1 cellular context compared by ENCODE assay signal in the genomic region with DNA sequence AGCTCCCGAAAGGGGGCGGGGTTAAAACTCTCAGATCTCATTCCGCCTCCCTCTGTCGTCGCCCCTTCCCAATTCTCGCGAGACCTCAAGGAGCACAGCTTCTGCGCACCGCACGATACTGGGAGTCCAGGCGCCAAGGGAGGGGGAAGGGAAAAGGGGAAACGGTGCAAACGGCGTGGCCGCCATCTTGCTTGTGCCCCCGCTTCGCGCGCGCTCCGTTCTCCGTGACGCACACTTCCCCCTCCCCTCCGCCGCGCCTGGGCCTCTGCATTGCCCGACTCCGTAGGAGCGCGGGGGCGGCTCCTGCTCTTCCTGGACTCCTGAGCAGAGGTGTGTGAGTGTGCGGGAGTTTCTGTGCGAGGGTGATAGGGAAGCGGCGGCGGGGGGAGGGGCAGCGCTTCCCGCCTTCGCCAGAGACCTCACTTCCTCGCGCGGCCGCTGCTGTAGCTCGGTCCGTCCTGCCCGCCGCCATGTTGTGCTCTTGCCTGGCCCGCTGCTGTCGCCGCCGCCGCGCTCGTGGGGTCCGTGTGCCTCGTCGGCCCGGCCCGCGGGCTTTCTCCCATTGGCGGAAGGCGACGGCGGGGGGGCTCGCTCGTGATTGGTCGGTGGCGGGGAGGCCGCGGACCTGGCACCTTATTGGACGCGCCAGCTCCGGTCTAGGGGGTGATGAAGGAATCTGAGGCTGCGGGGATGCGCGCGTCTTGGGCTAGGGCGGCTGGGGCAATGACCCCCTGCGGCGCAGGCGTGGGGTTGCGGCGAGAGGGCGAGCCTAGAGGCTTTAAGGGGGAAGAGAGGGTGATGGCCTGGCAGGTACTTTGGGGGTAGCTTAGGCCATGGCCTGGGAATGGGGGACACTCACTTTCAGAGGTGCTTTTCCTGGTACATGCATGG.
TF ChIP-seq lines count a peak whose summit lies in the region.

A gene (plus strand): TSS at position 167 of the 891 bp plus-strand sequence. CDS start 47,140 bp downstream, outside the sequence.

TF ChIP-seq in GM12878, 131 proteins besides CTCF, POLR2A, EP300 and RAD21 (continued from another document and continues in another):
- TF ChIP-seq, protein P1, sequence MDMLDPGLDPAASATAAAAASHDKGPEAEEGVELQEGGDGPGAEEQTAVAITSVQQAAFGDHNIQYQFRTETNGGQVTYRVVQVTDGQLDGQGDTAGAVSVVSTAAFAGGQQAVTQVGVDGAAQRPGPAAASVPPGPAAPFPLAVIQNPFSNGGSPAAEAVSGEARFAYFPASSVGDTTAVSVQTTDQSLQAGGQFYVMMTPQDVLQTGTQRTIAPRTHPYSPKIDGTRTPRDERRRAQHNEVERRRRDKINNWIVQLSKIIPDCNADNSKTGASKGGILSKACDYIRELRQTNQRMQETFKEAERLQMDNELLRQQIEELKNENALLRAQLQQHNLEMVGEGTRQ (IDR thresholded peaks at IDR 0.05; ENCODE audit: borderline replicate concordance, low read depth, low read length), result no peak
- TF ChIP-seq WRNIP1 (IDR thresholded peaks at IDR 0.05; ENCODE audit: borderline replicate concordance, low read depth, low read length) (no peak), CBX3 (IDR thresholded peaks at IDR 0.05; ENCODE audit: borderline replicate concordance, low read depth) (no peak), NR2F1 (conservative IDR thresholded peaks at IDR 0.05) (peak; percentile 48), RAD51 (IDR thresholded peaks at IDR 0.05) (no peak), ZSCAN29 (IDR thresholded peaks at IDR 0.05) (no peak), BMI1 (IDR thresholded peaks at IDR 0.05; ENCODE audit: borderline replicate concordance) (no peak), BHLHE40 (IDR thresholded peaks at IDR 0.05; ENCODE audit: borderline replicate concordance in 1 of 2, low read depth in 2 of 2, low read length in 1 of 2) (peak; percentile 80 to 84), YY1 (IDR thresholded peaks at IDR 0.05; ENCODE audit: low read depth, low read length) (peak; percentile 95), NFIC (IDR thresholded peaks at IDR 0.05; ENCODE audit: low read depth, low read length) (no peak), NBN (IDR thresholded peaks at IDR 0.05) (peak; percentile 97), ZNF274 (IDR thresholded peaks at IDR 0.05; ENCODE audit: insufficient read depth, insufficient read length) (no peak), SUZ12 (IDR thresholded peaks at IDR 0.05; ENCODE audit: unreplicated experiment) (no peak), CREM (IDR thresholded peaks at IDR 0.05; ENCODE audit: low read depth) (peak; percentile 74), EGR1 (IDR thresholded peaks at IDR 0.05; ENCODE audit: borderline replicate concordance in 1 of 2, low read depth in 2 of 2, low read length in 2 of 2) (peak; percentile 38 to 85), IKZF1 (conservative IDR thresholded peaks at IDR 0.05) (peak; percentile 95), SP1 (IDR thresholded peaks at IDR 0.05; ENCODE audit: low read depth, low read length) (peak; percentile 44), TBL1XR1 (IDR thresholded peaks at IDR 0.05; ENCODE audit: low read depth, low read length) (no peak), CHD4 (IDR thresholded peaks at IDR 0.05) (no peak), TCF12 (IDR thresholded peaks at IDR 0.05; ENCODE audit: low read depth, low read length) (peak; percentile 59; the same call in 1 of the 2 replicates), NFXL1 (IDR thresholded peaks at IDR 0.05; ENCODE audit: borderline replicate concordance) (no peak), ATF7 (IDR thresholded peaks at IDR 0.05; ENCODE audit: low read depth) (peak; percentile 37; the same call in 1 of the 2 replicates), FOS (IDR thresholded peaks at IDR 0.05; ENCODE audit: borderline replicate concordance, extremely low read depth, insufficient read length) (no peak), CHD1 (IDR thresholded peaks at IDR 0.05; ENCODE audit: low read depth, low read length) (peak; percentile 93), SREBF1 (IDR thresholded peaks at IDR 0.05; ENCODE audit: low read length) (no peak), JUNB (IDR thresholded peaks at IDR 0.05) (no peak), BRCA1 (IDR thresholded peaks at IDR 0.05; ENCODE audit: low read depth, low read length) (peak; percentile 90), GATAD2B (conservative IDR thresholded peaks at IDR 0.05; ENCODE audit: low read depth) (peak; percentile 98), ETV6 (conservative IDR thresholded peaks at IDR 0.05 in 1 of 2, IDR thresholded peaks at IDR 0.05 in 1 of 2; ENCODE audit: borderline replicate concordance in 1 of 2, low read depth in 1 of 2) (no peak), RCOR1 (conservative IDR thresholded peaks at IDR 0.05; ENCODE audit: low read depth, low read length) (0 out of 2 replicates have a peak, but pooled peaks have one; percentile 73), EZH2 (IDR thresholded peaks at IDR 0.05; ENCODE audit: borderline replicate concordance, control insufficient read depth, low read depth, low read length) (no peak), YBX1 (IDR thresholded peaks at IDR 0.05) (no peak), ESRRA (IDR thresholded peaks at IDR 0.05; ENCODE audit: low read length) (0 out of 2 replicates have a peak, but pooled peaks have one; percentile 45), SMC3 (IDR thresholded peaks at IDR 0.05; ENCODE audit: borderline replicate concordance, low read length) (0 out of 2 replicates have a peak, but pooled peaks have one; percentile 17)
- TF ChIP-seq, protein P2, sequence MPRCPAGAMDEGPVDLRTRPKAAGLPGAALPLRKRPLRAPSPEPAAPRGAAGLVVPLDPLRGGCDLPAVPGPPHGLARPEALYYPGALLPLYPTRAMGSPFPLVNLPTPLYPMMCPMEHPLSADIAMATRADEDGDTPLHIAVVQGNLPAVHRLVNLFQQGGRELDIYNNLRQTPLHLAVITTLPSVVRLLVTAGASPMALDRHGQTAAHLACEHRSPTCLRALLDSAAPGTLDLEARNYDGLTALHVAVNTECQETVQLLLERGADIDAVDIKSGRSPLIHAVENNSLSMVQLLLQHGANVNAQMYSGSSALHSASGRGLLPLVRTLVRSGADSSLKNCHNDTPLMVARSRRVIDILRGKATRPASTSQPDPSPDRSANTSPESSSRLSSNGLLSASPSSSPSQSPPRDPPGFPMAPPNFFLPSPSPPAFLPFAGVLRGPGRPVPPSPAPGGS (IDR thresholded peaks at IDR 0.05; ENCODE audit: borderline replicate concordance, insufficient read depth, low read depth, low read length, poor library complexity, severe bottlenecking), result no peak
- TF ChIP-seq, protein P3, sequence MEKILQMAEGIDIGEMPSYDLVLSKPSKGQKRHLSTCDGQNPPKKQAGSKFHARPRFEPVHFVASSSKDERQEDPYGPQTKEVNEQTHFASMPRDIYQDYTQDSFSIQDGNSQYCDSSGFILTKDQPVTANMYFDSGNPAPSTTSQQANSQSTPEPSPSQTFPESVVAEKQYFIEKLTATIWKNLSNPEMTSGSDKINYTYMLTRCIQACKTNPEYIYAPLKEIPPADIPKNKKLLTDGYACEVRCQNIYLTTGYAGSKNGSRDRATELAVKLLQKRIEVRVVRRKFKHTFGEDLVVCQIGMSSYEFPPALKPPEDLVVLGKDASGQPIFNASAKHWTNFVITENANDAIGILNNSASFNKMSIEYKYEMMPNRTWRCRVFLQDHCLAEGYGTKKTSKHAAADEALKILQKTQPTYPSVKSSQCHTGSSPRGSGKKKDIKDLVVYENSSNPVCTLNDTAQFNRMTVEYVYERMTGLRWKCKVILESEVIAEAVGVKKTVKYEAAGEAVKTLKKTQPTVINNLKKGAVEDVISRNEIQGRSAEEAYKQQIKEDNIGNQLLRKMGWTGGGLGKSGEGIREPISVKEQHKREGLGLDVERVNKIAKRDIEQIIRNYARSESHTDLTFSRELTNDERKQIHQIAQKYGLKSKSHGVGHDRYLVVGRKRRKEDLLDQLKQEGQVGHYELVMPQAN (conservative IDR thresholded peaks at IDR 0.05), result no peak; the same call in none of the 2 replicates
- TF ChIP-seq, protein P4, sequence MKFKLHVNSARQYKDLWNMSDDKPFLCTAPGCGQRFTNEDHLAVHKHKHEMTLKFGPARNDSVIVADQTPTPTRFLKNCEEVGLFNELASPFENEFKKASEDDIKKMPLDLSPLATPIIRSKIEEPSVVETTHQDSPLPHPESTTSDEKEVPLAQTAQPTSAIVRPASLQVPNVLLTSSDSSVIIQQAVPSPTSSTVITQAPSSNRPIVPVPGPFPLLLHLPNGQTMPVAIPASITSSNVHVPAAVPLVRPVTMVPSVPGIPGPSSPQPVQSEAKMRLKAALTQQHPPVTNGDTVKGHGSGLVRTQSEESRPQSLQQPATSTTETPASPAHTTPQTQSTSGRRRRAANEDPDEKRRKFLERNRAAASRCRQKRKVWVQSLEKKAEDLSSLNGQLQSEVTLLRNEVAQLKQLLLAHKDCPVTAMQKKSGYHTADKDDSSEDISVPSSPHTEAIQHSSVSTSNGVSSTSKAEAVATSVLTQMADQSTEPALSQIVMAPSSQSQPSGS (IDR thresholded peaks at IDR 0.05; ENCODE audit: low read length), result no peak
- TF ChIP-seq, protein P5, sequence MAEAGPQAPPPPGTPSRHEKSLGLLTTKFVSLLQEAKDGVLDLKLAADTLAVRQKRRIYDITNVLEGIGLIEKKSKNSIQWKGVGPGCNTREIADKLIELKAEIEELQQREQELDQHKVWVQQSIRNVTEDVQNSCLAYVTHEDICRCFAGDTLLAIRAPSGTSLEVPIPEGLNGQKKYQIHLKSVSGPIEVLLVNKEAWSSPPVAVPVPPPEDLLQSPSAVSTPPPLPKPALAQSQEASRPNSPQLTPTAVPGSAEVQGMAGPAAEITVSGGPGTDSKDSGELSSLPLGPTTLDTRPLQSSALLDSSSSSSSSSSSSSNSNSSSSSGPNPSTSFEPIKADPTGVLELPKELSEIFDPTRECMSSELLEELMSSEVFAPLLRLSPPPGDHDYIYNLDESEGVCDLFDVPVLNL (IDR thresholded peaks at IDR 0.05; ENCODE audit: low read depth, low read length), result no peak
- TF ChIP-seq, protein P6, sequence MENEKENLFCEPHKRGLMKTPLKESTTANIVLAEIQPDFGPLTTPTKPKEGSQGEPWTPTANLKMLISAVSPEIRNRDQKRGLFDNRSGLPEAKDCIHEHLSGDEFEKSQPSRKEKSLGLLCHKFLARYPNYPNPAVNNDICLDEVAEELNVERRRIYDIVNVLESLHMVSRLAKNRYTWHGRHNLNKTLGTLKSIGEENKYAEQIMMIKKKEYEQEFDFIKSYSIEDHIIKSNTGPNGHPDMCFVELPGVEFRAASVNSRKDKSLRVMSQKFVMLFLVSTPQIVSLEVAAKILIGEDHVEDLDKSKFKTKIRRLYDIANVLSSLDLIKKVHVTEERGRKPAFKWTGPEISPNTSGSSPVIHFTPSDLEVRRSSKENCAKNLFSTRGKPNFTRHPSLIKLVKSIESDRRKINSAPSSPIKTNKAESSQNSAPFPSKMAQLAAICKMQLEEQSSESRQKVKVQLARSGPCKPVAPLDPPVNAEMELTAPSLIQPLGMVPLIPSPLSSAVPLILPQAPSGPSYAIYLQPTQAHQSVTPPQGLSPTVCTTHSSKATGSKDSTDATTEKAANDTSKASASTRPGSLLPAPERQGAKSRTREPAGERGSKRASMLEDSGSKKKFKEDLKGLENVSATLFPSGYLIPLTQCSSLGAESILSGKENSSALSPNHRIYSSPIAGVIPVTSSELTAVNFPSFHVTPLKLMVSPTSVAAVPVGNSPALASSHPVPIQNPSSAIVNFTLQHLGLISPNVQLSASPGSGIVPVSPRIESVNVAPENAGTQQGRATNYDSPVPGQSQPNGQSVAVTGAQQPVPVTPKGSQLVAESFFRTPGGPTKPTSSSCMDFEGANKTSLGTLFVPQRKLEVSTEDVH (IDR thresholded peaks at IDR 0.05; ENCODE audit: low read depth, partially characterized antibody), result no peak
- TF ChIP-seq, protein P7, sequence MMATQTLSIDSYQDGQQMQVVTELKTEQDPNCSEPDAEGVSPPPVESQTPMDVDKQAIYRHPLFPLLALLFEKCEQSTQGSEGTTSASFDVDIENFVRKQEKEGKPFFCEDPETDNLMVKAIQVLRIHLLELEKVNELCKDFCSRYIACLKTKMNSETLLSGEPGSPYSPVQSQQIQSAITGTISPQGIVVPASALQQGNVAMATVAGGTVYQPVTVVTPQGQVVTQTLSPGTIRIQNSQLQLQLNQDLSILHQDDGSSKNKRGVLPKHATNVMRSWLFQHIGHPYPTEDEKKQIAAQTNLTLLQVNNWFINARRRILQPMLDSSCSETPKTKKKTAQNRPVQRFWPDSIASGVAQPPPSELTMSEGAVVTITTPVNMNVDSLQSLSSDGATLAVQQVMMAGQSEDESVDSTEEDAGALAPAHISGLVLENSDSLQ (IDR thresholded peaks at IDR 0.05), result peak; percentile 71
- TF ChIP-seq, protein P8, sequence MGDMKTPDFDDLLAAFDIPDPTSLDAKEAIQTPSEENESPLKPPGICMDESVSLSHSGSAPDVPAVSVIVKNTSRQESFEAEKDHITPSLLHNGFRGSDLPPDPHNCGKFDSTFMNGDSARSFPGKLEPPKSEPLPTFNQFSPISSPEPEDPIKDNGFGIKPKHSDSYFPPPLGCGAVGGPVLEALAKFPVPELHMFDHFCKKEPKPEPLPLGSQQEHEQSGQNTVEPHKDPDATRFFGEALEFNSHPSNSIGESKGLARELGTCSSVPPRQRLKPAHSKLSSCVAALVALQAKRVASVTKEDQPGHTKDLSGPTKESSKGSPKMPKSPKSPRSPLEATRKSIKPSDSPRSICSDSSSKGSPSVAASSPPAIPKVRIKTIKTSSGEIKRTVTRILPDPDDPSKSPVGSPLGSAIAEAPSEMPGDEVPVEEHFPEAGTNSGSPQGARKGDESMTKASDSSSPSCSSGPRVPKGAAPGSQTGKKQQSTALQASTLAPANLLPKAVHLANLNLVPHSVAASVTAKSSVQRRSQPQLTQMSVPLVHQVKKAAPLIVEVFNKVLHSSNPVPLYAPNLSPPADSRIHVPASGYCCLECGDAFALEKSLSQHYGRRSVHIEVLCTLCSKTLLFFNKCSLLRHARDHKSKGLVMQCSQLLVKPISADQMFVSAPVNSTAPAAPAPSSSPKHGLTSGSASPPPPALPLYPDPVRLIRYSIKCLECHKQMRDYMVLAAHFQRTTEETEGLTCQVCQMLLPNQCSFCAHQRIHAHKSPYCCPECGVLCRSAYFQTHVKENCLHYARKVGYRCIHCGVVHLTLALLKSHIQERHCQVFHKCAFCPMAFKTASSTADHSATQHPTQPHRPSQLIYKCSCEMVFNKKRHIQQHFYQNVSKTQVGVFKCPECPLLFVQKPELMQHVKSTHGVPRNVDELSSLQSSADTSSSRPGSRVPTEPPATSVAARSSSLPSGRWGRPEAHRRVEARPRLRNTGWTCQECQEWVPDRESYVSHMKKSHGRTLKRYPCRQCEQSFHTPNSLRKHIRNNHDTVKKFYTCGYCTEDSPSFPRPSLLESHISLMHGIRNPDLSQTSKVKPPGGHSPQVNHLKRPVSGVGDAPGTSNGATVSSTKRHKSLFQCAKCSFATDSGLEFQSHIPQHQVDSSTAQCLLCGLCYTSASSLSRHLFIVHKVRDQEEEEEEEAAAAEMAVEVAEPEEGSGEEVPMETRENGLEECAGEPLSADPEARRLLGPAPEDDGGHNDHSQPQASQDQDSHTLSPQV (IDR thresholded peaks at IDR 0.05), result no peak
- TF ChIP-seq, protein P9, sequence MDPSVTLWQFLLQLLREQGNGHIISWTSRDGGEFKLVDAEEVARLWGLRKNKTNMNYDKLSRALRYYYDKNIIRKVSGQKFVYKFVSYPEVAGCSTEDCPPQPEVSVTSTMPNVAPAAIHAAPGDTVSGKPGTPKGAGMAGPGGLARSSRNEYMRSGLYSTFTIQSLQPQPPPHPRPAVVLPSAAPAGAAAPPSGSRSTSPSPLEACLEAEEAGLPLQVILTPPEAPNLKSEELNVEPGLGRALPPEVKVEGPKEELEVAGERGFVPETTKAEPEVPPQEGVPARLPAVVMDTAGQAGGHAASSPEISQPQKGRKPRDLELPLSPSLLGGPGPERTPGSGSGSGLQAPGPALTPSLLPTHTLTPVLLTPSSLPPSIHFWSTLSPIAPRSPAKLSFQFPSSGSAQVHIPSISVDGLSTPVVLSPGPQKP (IDR thresholded peaks at IDR 0.05; ENCODE audit: low read depth, low read length), result peak; percentile 44; the same call in 1 of the 2 replicates
- TF ChIP-seq, protein P10, sequence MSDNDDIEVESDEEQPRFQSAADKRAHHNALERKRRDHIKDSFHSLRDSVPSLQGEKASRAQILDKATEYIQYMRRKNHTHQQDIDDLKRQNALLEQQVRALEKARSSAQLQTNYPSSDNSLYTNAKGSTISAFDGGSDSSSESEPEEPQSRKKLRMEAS (IDR thresholded peaks at IDR 0.05; ENCODE audit: low read depth, low read length), result peak; percentile 68; the same call in 1 of the 2 replicates
